1 cellular context compared by ENCODE assay signal in the genomic region with DNA sequence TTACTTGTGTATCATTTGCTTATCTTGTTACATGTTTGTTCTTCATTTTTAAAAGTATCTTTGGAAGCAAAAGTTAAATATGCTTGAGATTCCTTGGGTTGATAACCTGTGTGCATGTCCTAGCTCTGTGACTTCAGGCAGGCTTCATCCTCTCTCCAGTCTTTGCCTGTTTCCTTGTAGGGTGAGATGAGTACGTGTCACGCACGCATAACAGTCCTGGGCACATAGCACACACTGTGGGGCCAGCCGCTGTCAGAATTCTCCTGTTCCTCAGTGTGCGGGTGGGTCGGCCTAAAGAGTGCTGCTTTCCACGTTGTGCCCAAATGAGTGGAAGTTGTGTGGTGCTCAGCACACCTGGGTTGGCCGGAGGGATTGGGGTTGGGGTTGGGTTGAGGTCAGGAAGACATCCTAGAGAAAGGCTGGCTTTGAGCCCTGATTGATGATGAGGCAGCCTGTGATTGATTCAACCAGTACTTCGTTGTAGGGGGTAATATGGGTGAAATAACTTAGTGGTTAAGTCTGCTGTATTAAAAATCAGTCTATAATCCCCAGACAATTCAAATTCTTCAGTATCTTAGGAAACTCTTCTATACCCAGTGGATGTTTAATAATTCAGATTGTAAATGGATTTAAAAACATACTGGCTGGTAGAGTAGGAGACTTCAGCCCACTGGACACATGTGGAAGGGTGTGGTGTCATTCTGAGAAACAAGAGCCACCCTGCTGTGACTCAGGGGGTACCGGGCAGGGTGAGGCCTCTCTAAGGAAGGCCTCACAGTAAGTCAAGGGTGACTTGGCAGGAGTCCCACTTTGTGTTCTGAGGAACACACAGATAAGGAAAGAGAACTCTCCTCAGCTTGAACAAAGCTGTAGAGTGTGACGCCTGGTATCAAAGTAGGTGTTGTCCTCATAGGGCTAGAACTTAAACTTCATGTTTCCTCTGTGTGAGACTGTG.
TF ChIP-seq lines count a peak whose summit lies in the region.

No MANE protein-coding gene starts in this region.

TF ChIP-seq in K562, 482 proteins besides CTCF, POLR2A, EP300 and RAD21 (continued from another document):
- TF ChIP-seq, protein P1, sequence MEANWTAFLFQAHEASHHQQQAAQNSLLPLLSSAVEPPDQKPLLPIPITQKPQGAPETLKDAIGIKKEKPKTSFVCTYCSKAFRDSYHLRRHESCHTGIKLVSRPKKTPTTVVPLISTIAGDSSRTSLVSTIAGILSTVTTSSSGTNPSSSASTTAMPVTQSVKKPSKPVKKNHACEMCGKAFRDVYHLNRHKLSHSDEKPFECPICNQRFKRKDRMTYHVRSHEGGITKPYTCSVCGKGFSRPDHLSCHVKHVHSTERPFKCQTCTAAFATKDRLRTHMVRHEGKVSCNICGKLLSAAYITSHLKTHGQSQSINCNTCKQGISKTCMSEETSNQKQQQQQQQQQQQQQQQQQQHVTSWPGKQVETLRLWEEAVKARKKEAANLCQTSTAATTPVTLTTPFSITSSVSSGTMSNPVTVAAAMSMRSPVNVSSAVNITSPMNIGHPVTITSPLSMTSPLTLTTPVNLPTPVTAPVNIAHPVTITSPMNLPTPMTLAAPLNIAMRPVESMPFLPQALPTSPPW (CRISPR knock-in tag; IDR thresholded peaks at IDR 0.05) = peak; percentile 33; the same call in 1 of the 2 replicates
- peak; percentile 17; the same call in 1 of the 2 replicates for TF ChIP-seq MEF2A (IDR thresholded peaks at IDR 0.05; ENCODE audit: control insufficient read depth, low read depth, low read length)
- TF ChIP-seq, protein P2, sequence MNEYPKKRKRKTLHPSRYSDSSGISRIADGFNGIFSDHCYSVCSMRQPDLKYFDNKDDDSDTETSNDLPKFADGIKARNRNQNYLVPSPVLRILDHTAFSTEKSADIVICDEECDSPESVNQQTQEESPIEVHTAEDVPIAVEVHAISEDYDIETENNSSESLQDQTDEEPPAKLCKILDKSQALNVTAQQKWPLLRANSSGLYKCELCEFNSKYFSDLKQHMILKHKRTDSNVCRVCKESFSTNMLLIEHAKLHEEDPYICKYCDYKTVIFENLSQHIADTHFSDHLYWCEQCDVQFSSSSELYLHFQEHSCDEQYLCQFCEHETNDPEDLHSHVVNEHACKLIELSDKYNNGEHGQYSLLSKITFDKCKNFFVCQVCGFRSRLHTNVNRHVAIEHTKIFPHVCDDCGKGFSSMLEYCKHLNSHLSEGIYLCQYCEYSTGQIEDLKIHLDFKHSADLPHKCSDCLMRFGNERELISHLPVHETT (CRISPR knock-in tag; conservative IDR thresholded peaks at IDR 0.05 in 1 of 2, IDR thresholded peaks at IDR 0.05 in 1 of 2) = peak in 1 of 2 experiments; percentile 64; a peak in 1 of 4 replicates
- TF ChIP-seq ZNF586 (CRISPR knock-in tag; conservative IDR thresholded peaks at IDR 0.05) = no peak
- peak; percentile 37 for TF ChIP-seq NEUROD1 (IDR thresholded peaks at IDR 0.05; ENCODE audit: borderline replicate concordance, low read depth, low read length, partially characterized antibody)
- TF ChIP-seq, protein P3, sequence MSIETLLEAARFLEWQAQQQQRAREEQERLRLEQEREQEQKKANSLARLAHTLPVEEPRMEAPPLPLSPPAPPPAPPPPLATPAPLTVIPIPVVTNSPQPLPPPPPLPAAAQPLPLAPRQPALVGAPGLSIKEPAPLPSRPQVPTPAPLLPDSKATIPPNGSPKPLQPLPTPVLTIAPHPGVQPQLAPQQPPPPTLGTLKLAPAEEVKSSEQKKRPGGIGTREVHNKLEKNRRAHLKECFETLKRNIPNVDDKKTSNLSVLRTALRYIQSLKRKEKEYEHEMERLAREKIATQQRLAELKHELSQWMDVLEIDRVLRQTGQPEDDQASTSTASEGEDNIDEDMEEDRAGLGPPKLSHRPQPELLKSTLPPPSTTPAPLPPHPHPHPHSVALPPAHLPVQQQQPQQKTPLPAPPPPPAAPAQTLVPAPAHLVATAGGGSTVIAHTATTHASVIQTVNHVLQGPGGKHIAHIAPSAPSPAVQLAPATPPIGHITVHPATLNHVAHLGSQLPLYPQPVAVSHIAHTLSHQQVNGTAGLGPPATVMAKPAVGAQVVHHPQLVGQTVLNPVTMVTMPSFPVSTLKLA (conservative IDR thresholded peaks at IDR 0.05) = peak; percentile 81 to 90
- TF ChIP-seq TRIM24 (IDR thresholded peaks at IDR 0.05) = peak in 1 of 2 experiments; percentile 61; a peak in 1 of 4 replicates
- no peak for TF ChIP-seq ZNF764 (CRISPR knock-in tag; IDR thresholded peaks at IDR 0.05; ENCODE audit: low read depth)
- TF ChIP-seq SMC3 (conservative IDR thresholded peaks at IDR 0.05; ENCODE audit: insufficient read depth, low read depth, low read length) = no peak
- TF ChIP-seq TBP (optimal IDR thresholded peaks at IDR 0.05; ENCODE audit: low read depth, low read length) = peak; percentile 42
- peak; percentile 27; the same call in 1 of the 2 replicates for TF ChIP-seq KLF16 (IDR thresholded peaks at IDR 0.05)
- TF ChIP-seq, protein P4, sequence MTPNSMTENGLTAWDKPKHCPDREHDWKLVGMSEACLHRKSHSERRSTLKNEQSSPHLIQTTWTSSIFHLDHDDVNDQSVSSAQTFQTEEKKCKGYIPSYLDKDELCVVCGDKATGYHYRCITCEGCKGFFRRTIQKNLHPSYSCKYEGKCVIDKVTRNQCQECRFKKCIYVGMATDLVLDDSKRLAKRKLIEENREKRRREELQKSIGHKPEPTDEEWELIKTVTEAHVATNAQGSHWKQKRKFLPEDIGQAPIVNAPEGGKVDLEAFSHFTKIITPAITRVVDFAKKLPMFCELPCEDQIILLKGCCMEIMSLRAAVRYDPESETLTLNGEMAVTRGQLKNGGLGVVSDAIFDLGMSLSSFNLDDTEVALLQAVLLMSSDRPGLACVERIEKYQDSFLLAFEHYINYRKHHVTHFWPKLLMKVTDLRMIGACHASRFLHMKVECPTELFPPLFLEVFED (CRISPR knock-in tag; conservative IDR thresholded peaks at IDR 0.05) = no peak
- TF ChIP-seq RCOR1 (IDR thresholded peaks at IDR 0.05; ENCODE audit: borderline replicate concordance in 1 of 2, low read depth in 2 of 2, low read length in 2 of 2) = peak; percentile 28 to 89; a peak in 3 of 4 replicates
- TF ChIP-seq CREM (IDR thresholded peaks at IDR 0.05; ENCODE audit: low read depth) = peak; percentile 53; the same call in 1 of the 2 replicates
- TF ChIP-seq, protein P5, sequence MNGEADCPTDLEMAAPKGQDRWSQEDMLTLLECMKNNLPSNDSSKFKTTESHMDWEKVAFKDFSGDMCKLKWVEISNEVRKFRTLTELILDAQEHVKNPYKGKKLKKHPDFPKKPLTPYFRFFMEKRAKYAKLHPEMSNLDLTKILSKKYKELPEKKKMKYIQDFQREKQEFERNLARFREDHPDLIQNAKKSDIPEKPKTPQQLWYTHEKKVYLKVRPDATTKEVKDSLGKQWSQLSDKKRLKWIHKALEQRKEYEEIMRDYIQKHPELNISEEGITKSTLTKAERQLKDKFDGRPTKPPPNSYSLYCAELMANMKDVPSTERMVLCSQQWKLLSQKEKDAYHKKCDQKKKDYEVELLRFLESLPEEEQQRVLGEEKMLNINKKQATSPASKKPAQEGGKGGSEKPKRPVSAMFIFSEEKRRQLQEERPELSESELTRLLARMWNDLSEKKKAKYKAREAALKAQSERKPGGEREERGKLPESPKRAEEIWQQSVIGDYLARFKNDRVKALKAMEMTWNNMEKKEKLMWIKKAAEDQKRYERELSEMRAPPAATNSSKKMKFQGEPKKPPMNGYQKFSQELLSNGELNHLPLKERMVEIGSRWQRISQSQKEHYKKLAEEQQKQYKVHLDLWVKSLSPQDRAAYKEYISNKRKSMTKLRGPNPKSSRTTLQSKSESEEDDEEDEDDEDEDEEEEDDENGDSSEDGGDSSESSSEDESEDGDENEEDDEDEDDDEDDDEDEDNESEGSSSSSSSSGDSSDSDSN (IDR thresholded peaks at IDR 0.05; ENCODE audit: borderline replicate concordance in 1 of 2, low read depth in 2 of 2, low read length in 2 of 2) = 0 out of 4 replicates have a peak, but pooled peaks of 1 of the 2 experiments have one; percentile 73
- no peak for TF ChIP-seq ZNF134 (CRISPR knock-in tag; conservative IDR thresholded peaks at IDR 0.05)
- TF ChIP-seq GTF2E2 (tag; IDR thresholded peaks at IDR 0.05) = no peak
- TF ChIP-seq MIER1 (IDR thresholded peaks at IDR 0.05; ENCODE audit: low read depth) = no peak
- TF ChIP-seq TCF3 (CRISPR knock-in tag; IDR thresholded peaks at IDR 0.05) = peak; percentile 64
- TF ChIP-seq ZNF175 (CRISPR knock-in tag; IDR thresholded peaks at IDR 0.05; ENCODE audit: low read depth) = peak; percentile 72; the same call in 1 of the 2 replicates
- peak; percentile 68; the same call in 1 of the 2 replicates for TF ChIP-seq RNF2 (IDR thresholded peaks at IDR 0.05)
- TF ChIP-seq MYNN (IDR thresholded peaks at IDR 0.05) = peak; percentile 96
- TF ChIP-seq MYNN (CRISPR knock-in tag; IDR thresholded peaks at IDR 0.05) = no peak
- TF ChIP-seq, protein P6, sequence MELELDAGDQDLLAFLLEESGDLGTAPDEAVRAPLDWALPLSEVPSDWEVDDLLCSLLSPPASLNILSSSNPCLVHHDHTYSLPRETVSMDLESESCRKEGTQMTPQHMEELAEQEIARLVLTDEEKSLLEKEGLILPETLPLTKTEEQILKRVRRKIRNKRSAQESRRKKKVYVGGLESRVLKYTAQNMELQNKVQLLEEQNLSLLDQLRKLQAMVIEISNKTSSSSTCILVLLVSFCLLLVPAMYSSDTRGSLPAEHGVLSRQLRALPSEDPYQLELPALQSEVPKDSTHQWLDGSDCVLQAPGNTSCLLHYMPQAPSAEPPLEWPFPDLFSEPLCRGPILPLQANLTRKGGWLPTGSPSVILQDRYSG (tag; conservative IDR thresholded peaks at IDR 0.05; ENCODE audit: low read depth) = 0 out of 2 replicates have a peak, but pooled peaks have one; percentile 14
- peak; percentile 83 for TF ChIP-seq HDAC2 (IDR thresholded peaks at IDR 0.05)
- peak; percentile 91 for TF ChIP-seq FOSL1 (tag; conservative IDR thresholded peaks at IDR 0.05)
- no peak for TF ChIP-seq GTF2F1 (IDR thresholded peaks at IDR 0.05; ENCODE audit: low read depth, low read length)
- TF ChIP-seq FOXK2 (conservative IDR thresholded peaks at IDR 0.05 in 1 of 2, IDR thresholded peaks at IDR 0.05 in 1 of 2; ENCODE audit: low read depth in 2 of 2) = peak; percentile 79 to 81
